13 cellular contexts compared by ENCODE assay signal in the genomic region with DNA sequence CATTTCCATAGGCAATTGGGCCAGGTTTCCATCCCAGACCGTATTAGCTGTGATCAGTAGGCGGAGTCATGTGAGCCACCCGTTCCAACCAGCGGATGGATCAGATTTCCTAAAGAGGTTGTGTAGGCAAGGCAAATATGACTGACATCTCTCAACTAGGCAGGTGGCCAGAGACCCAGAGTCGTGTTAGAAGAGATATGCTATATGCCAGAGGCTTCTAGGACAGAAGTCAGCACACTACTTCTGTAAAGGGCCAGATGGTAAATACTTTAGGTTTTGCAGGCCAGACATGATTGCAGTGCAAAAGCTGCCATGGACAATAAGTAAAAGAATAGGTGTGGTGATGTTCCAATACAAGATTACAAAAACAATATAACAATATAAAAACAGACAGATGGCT.
DNase-seq lines count a peak whose midpoint lies in the region; ATAC-seq and TF ChIP-seq lines count a peak whose summit lies in the region.
"Had no signal": no experiment of that assay in that cellular context is flagged by ENCODE, and none has a peak within 500 bp of the region (broad histone marks: within the 10 kb centered on the region; RNA-seq: fewer than 3 reads in every experiment).

No MANE protein-coding gene starts in this region.

- WGBS in upper lobe of left lung, 2 donors, result 60 to 76% methylated on average over 2 to 5 of the region's 5 CpGs

- H3K27me3 ChIP-seq in upper lobe of left lung, result no peaks in the 10 kb centered on the region

- no peak overlapping the region for H3K4me3 ChIP-seq in upper lobe of left lung

- in situ Hi-C loops in G401 (cut with HindIII; ENCODE audit: low sequenced_read_pairs), result no loop called here

- DNase-seq in G401 (ENCODE audit: low spot score) (peak; percentile 1), NCI-H146 treated with DMSO at 0.1 percent for 48 hours (lab: John Stamatoyannopoulos, UW; ENCODE audit: unreplicated experiment) (peak; percentile 92), NCI-H446 (lab: John Stamatoyannopoulos, UW) (peak; percentile 20 to 75), left colon (peak; percentile 45 to 50), UCSD-AML1 (lab: John Stamatoyannopoulos, UW; ENCODE audit: unreplicated experiment) (no peak), upper lobe of left lung (no peak)
- DNase-seq: Caco-2; mesenchymal stem cell; NK-92 treated with Interleukin-12 subunit alpha and Interleukin-12 subunit beta, amount 100 ng/mL, for 24 hours; stimulated activated CD4-positive, alpha-beta T cell treated with anti-CD3 and anti-CD28 coated beads, Interleukin-2, amount 100 ng/mL, for 24 hours; T-helper 9 cell had no signal

- no peaks in the 10 kb centered on the region for H3K4me1 ChIP-seq in upper lobe of left lung
- H3K4me1 ChIP-seq: Caco-2 had no signal

- no peak for TF ChIP-seq CTCF in upper lobe of left lung (IDR thresholded peaks at IDR 0.05)

- no peak overlapping the region for H3K27ac ChIP-seq in upper lobe of left lung

- peak; percentile 83 for ATAC-seq in left colon
- ATAC-seq in GM18520 (IDR thresholded peaks at IDR 0.05; ENCODE audit: unreplicated experiment), result no peak
- ATAC-seq in upper lobe of left lung (ENCODE audit: low FRiP score in 2 of 2), result no peak
- ATAC-seq: SK-N-SH treated with all-trans-retinoic acid at 6 μM for 48 hours had no signal

- no peak for TF ChIP-seq POLR2A in upper lobe of left lung (IDR thresholded peaks at IDR 0.05)

- no peaks in the 10 kb centered on the region for H3K9me3 ChIP-seq in upper lobe of left lung
- H3K9me3 ChIP-seq: Caco-2 had no signal

- TF ChIP-seq EP300 in upper lobe of left lung (IDR thresholded peaks at IDR 0.05), result no peak

- intact Hi-C loops in left colon (cut with DNase I, micrococcal nuclease), result no loop called here

- no peaks in the 10 kb centered on the region for H3K36me3 ChIP-seq in upper lobe of left lung

Comparison
In these comparisons a context has a peak if more than half of its experiments do, and no peak if none do; other contexts are left out.
1. DNase-seq: peak in G401 (single experiment), NCI-H146 treated with DMSO at 0.1 percent for 48 hours (single experiment), NCI-H446 (2 of 2) and left colon (2 of 2); none in UCSD-AML1 (single experiment) and upper lobe of left lung (0 of 2).